ENCODE assay signal across 19 cellular contexts in the genomic region with DNA sequence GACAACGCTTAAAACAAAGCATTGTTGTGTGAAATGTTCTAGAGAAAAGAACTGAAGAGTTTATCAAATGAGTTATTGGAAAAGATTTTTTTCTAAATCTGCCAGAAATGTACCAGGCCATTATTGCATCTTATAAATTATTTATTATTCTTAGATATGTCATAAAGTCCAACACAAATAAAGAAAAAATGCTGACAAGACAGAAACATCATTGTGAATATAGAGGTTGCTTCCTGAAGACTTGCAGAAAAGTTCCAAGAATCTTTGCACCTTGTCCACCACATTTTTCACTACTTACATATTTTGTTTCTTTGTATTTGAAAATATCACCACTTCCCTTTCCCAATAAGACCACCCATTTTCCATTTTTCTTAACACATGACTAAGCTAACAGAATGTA.
DNase-seq lines count a peak whose midpoint lies in the region; ATAC-seq, FAIRE-seq and TF ChIP-seq lines count a peak whose summit lies in the region.
"Had no signal": no experiment of that assay in that cellular context is flagged by ENCODE, and none has a peak within 500 bp of the region (broad histone marks: within the 10 kb centered on the region; RNA-seq: fewer than 3 reads in every experiment).

No MANE protein-coding gene starts in this region.

- H2BK15ac ChIP-seq in IMR-90 (ENCODE audit: low read depth, low read length) (no peak overlapping the region), H1 (ENCODE audit: low read length) (no peak overlapping the region)

- H3K18ac ChIP-seq in IMR-90 (ENCODE audit: low read depth, low read length) (no peak overlapping the region), H1 (ENCODE audit: extremely low read depth, low read length) (no peak overlapping the region)

- WGBS in A549 (ENCODE audit: missing lambda C conversion rate): 43% methylated on average over 1 of the region's 1 CpG
- no CpG with 5 or more reads among the region's 1 CpG for WGBS in IMR-90 (ENCODE audit: extremely low coverage in 2 of 2, insufficient read length in 1 of 2), 2 experiments
- WGBS in H1 (ENCODE audit: extremely low coverage in 1 of 2, insufficient coverage in 1 of 2, insufficient read length in 1 of 2, insufficient replicate concordance in 2 of 2, low coverage in 1 of 2, low lambda C conversion rate in 2 of 2, missing lambda C conversion rate in 1 of 2), 2 experiments: 90% methylated on average over 1 of the region's 1 CpG; no CpG with 5 or more reads in 1 of the 2 experiments
- WGBS in smooth muscle cell (ENCODE audit: low lambda C conversion rate): 98% methylated on average over 1 of the region's 1 CpG

- POLR2A ChIA-PET in A549 (lab: Yijun Ruan, JAX): no interaction called here
- POLR2A ChIA-PET in IMR-90 (lab: Charles Lee; ENCODE audit: unreplicated experiment): no interaction called here
- POLR2A ChIA-PET in H1 (lab: Charles Lee; ENCODE audit: partially characterized antibody): no interaction called here

- H3K27me3 ChIP-seq in IMR-90 (ENCODE audit: control insufficient read depth, insufficient read depth, low read length) (no peaks in the 10 kb centered on the region), H1 (replicated peaks in 1 of 4; ENCODE audit: control insufficient read depth in 3 of 4, extremely low read depth in 1 of 4, insufficient read depth in 3 of 4, low read length in 3 of 4) (no peaks in the 10 kb centered on the region), smooth muscle cell (ENCODE audit: low read depth) (no peaks in the 10 kb centered on the region)
- H3K27me3 ChIP-seq: BLaER1 treated with 17β-estradiol and CSF1 and Interleukin-3, amounts not matched to agents 10 nM and 100 nM had no signal

- H2BK20ac ChIP-seq in IMR-90 (ENCODE audit: low read depth, low read length) (no peak overlapping the region), H1 (ENCODE audit: low read length) (no peak overlapping the region)

- no peaks in the 10 kb centered on the region for H3F3A ChIP-seq in smooth muscle cell (ENCODE audit: low read depth)

- no peaks in the 10 kb centered on the region for H3K79me2 ChIP-seq in H1 (ENCODE audit: control insufficient read depth in 1 of 2, insufficient read depth in 2 of 2, low read length in 2 of 2)
- no peaks in the 10 kb centered on the region for H3K79me2 ChIP-seq in smooth muscle cell (ENCODE audit: low read depth)

- no peak overlapping the region for H2AK5ac ChIP-seq in IMR-90 (ENCODE audit: low read depth, low read length)
- no peak overlapping the region for H2AK5ac ChIP-seq in H1 (ENCODE audit: low read depth, low read length)

- no peak overlapping the region for H2AK9ac ChIP-seq in IMR-90 (replicated peaks; ENCODE audit: low read depth, low read length, poor library complexity)

- DNase-seq in A549 (ENCODE audit: low read depth in 1 of 2, low spot score in 1 of 2): no peak
- no peak for DNase-seq in IMR-90
- no peak for DNase-seq in H1 (ENCODE audit: low read depth in 1 of 2, low spot score in 2 of 2)
- DNase-seq in smooth muscle cell (lab: John Stamatoyannopoulos, UW; ENCODE audit: unreplicated experiment): no peak
- DNase-seq in T-helper 2 cell: no peak
- DNase-seq: 8988T; AML-193; Caco-2; Calu3; CD4-positive, alpha-beta T cell; CD8-positive, alpha-beta T cell; DMS79 treated with DMSO at 0.1 percent for 48 hours; GF-D8 had no signal

- no peaks in the 10 kb centered on the region for H4K20me1 ChIP-seq in IMR-90 (ENCODE audit: insufficient read depth, low read length)
- H4K20me1 ChIP-seq in H1 (replicated peaks in 1 of 2; ENCODE audit: control insufficient read depth in 1 of 2, insufficient read depth in 2 of 2, low read length in 2 of 2): no peaks in the 10 kb centered on the region
- no peaks in the 10 kb centered on the region for H4K20me1 ChIP-seq in smooth muscle cell (ENCODE audit: low read depth)
- H4K20me1 ChIP-seq: BLaER1 treated with 17β-estradiol and CSF1 and Interleukin-3, amounts not matched to agents 10 nM and 100 nM had no signal

- no peak overlapping the region for H3K4me3 ChIP-seq in A549
- no peak overlapping the region for H3K4me3 ChIP-seq in IMR-90 (ENCODE audit: insufficient read depth, low read depth, low read length)
- no peak overlapping the region for H3K4me3 ChIP-seq in H1 (ENCODE audit: extremely low read depth in 1 of 4, insufficient read depth in 2 of 4, low read depth in 3 of 4, low read length in 4 of 4)
- no peak overlapping the region for H3K4me3 ChIP-seq in smooth muscle cell
- H3K4me3 ChIP-seq: BLaER1 treated with 17β-estradiol and CSF1 and Interleukin-3, amounts not matched to agents 10 nM and 100 nM had no signal

- TF ChIP-seq POLR2A in A549 (IDR thresholded peaks at IDR 0.05; ENCODE audit: low read length) (no peak), IMR-90 (IDR thresholded peaks at IDR 0.05; ENCODE audit: low read depth, low read length) (no peak), H1 (IDR thresholded peaks at IDR 0.05; ENCODE audit: control extremely low read depth in 1 of 2, low read depth in 2 of 2, low read length in 2 of 2) (no peak)

- H4K8ac ChIP-seq in IMR-90 (ENCODE audit: low read depth in 2 of 2, low read length in 2 of 2) (no peak overlapping the region), H1 (ENCODE audit: extremely low read depth, insufficient read depth, low read length) (no peak overlapping the region)

- no peak for FAIRE-seq in A549 (lab: Jason Lieb, UNC)
- FAIRE-seq in H1 (lab: Jason Lieb, UNC): no peak
- FAIRE-seq: A204.1, D721Med, G401.6, GM12891 had no signal

- no TSS peak for BruUV-seq in IMR-90 (replicated peaks; lab: Mats Ljungman, UMichigan)

- H3K36me3 ChIP-seq in IMR-90 (ENCODE audit: control insufficient read depth, insufficient read depth, low read length) (no peaks in the 10 kb centered on the region), H1 (ENCODE audit: control insufficient read depth in 2 of 4, insufficient read depth in 4 of 4, low read length in 3 of 4) (no peaks in the 10 kb centered on the region), smooth muscle cell (ENCODE audit: low read depth) (no peaks in the 10 kb centered on the region)
- H3K36me3 ChIP-seq: BLaER1 treated with 17β-estradiol and CSF1 and Interleukin-3, amounts not matched to agents 10 nM and 100 nM had no signal

- H3K27ac ChIP-seq in A549 (no peak overlapping the region), IMR-90 (ENCODE audit: insufficient read depth, low read length) (no peak overlapping the region), H1 (ENCODE audit: low read depth, low read length) (no peak overlapping the region), smooth muscle cell (ENCODE audit: low read depth) (no peak overlapping the region)
- H3K27ac ChIP-seq: BLaER1 treated with 17β-estradiol and CSF1 and Interleukin-3, amounts not matched to agents 10 nM and 100 nM; C4-2B had no signal

- H3K4me1 ChIP-seq in A549: no peaks in the 10 kb centered on the region
- H3K4me1 ChIP-seq in IMR-90 (ENCODE audit: control insufficient read depth, insufficient read depth, low read length): no peaks in the 10 kb centered on the region
- no peaks in the 10 kb centered on the region for H3K4me1 ChIP-seq in H1 (replicated peaks in 1 of 4; ENCODE audit: control insufficient read depth in 3 of 4, insufficient read depth in 4 of 4, low read length in 3 of 4)
- no peaks in the 10 kb centered on the region for H3K4me1 ChIP-seq in smooth muscle cell (ENCODE audit: low read depth)
- H3K4me1 ChIP-seq: BLaER1 treated with 17β-estradiol and CSF1 and Interleukin-3, amounts not matched to agents 10 nM and 100 nM; Caco-2 had no signal

- H3K9ac ChIP-seq in IMR-90 (ENCODE audit: low read depth, low read length) (no peak overlapping the region), H1 (replicated peaks in 1 of 4; ENCODE audit: extremely low read depth in 1 of 4, low read depth in 3 of 4, low read length in 3 of 4) (no peak overlapping the region), smooth muscle cell (ENCODE audit: low read depth) (no peak overlapping the region)
- H3K9ac ChIP-seq: BLaER1 treated with 17β-estradiol and CSF1 and Interleukin-3, amounts not matched to agents 10 nM and 100 nM had no signal

- H2BK5ac ChIP-seq in IMR-90 (ENCODE audit: low read depth, low read length, poor library complexity, severe bottlenecking): no peak overlapping the region
- H2BK5ac ChIP-seq in H1 (ENCODE audit: low read depth, low read length): no peak overlapping the region

- CTCF ChIA-PET in A549 (lab: Yijun Ruan, JAX): no interaction called here
- CTCF ChIA-PET in IMR-90 (lab: Yijun Ruan, JAX): interaction anchor here (0.7 to 1.1 kb wide), 2 partner anchors 217 to 945 kb away, joined by 3 read pairs; no protein-coding TSS in a partner anchor
- CTCF ChIA-PET in H1 (lab: Charles Lee; ENCODE audit: partially characterized antibody): interaction anchor here (1.3 kb wide), 1 partner anchor 309 kb away, joined by 3 read pairs; no protein-coding TSS in a partner anchor

- H4K91ac ChIP-seq in IMR-90 (ENCODE audit: insufficient read depth, low read depth, low read length) (no peak overlapping the region), H1 (replicated peaks; ENCODE audit: insufficient read length, low read length) (no peak overlapping the region)

- no peak for TF ChIP-seq CTCF in A549 (IDR thresholded peaks at IDR 0.05)
- TF ChIP-seq CTCF in IMR-90 (conservative IDR thresholded peaks at IDR 0.05; ENCODE audit: low read depth, low read length): no peak
- no peak for TF ChIP-seq CTCF in H1 (IDR thresholded peaks at IDR 0.05; ENCODE audit: control extremely low read depth in 1 of 3, insufficient read depth in 1 of 3, low read depth in 1 of 3, low read length in 3 of 3)
- no peak for TF ChIP-seq CTCF in smooth muscle cell (IDR thresholded peaks at IDR 0.05; ENCODE audit: borderline replicate concordance, insufficient read depth, poor library complexity, severe bottlenecking)

- in situ Hi-C loops in IMR-90 (cut with MboI; ENCODE audit: low sequenced_read_pairs): loop anchor here (10.0 kb wide), 1 partner anchor 275 kb away; no protein-coding TSS in a partner anchor

- TF ChIP-seq RAD21 in A549 (conservative IDR thresholded peaks at IDR 0.05 in 1 of 2, IDR thresholded peaks at IDR 0.05 in 1 of 2) (no peak), IMR-90 (IDR thresholded peaks at IDR 0.05; ENCODE audit: low read length) (no peak), H1 (IDR thresholded peaks at IDR 0.05 in 1 of 2, conservative IDR thresholded peaks at IDR 0.05 in 1 of 2; ENCODE audit: low read depth in 2 of 2, low read length in 2 of 2) (no peak)

- H3K9me1 ChIP-seq in IMR-90 (ENCODE audit: insufficient read depth, low read length): no peaks in the 10 kb centered on the region

- H3K4ac ChIP-seq in IMR-90 (ENCODE audit: low read depth, low read length): no peak overlapping the region
- H3K4ac ChIP-seq in H1 (replicated peaks; ENCODE audit: insufficient read length, low read depth, low read length): no peak overlapping the region

- no peaks in the 10 kb centered on the region for H3K79me1 ChIP-seq in IMR-90 (ENCODE audit: low read depth in 1 of 2, low read length in 2 of 2)
- H3K79me1 ChIP-seq in H1 (ENCODE audit: low read depth, low read length): no peaks in the 10 kb centered on the region

- H4K5ac ChIP-seq in IMR-90 (ENCODE audit: low read depth, low read length) (no peak overlapping the region), H1 (ENCODE audit: insufficient read length, low read depth, low read length) (no peak overlapping the region)

- H3K23me2 ChIP-seq in H1 (ENCODE audit: low read depth, low read length): no peaks in the 10 kb centered on the region

- intact Hi-C loops in IMR-90 (cut with micrococcal nuclease): loop anchor here (10.0 kb wide), 3 partner anchors 495 to 1335 kb away; no protein-coding TSS in a partner anchor

- ATAC-seq in A549 (no peak), IMR-90 (ENCODE audit: low read depth) (no peak)
- ATAC-seq: CD8-positive, alpha-beta T cell had no signal

- no peak overlapping the region for H2BK120ac ChIP-seq in IMR-90 (ENCODE audit: low read depth, low read length)
- no peak overlapping the region for H2BK120ac ChIP-seq in H1 (replicated peaks; ENCODE audit: low read depth, low read length)

- H3K9me3 ChIP-seq in A549: no peaks in the 10 kb centered on the region
- H3K9me3 ChIP-seq in IMR-90 (ENCODE audit: control insufficient read depth, insufficient read depth, low read length): no peaks in the 10 kb centered on the region
- no peaks in the 10 kb centered on the region for H3K9me3 ChIP-seq in H1 (ENCODE audit: insufficient read depth in 2 of 2, low read depth in 1 of 2, low read length in 1 of 2)
- no peaks in the 10 kb centered on the region for H3K9me3 ChIP-seq in smooth muscle cell (replicated peaks; ENCODE audit: low read depth)
- H3K9me3 ChIP-seq: Caco-2 had no signal

- no peak overlapping the region for H3K56ac ChIP-seq in IMR-90 (ENCODE audit: extremely low read depth, insufficient read depth, low read length)
- H3K56ac ChIP-seq in H1 (replicated peaks; ENCODE audit: insufficient read length, low read depth, low read length): no peak overlapping the region

- H2BK12ac ChIP-seq in H1 (ENCODE audit: low read depth, low read length): no peak overlapping the region

- dilution Hi-C loops in IMR-90 (cut with HindIII; ENCODE audit: low sequenced_read_pairs, unreplicated experiment): no loop called here

- no peak overlapping the region for H3K14ac ChIP-seq in IMR-90 (replicated peaks; ENCODE audit: low read depth, low read length)
- H3K14ac ChIP-seq in H1 (ENCODE audit: insufficient read length): no peak overlapping the region

- no peak overlapping the region for H3K4me2 ChIP-seq in A549
- no peak overlapping the region for H3K4me2 ChIP-seq in IMR-90 (ENCODE audit: low read depth, low read length)
- H3K4me2 ChIP-seq in H1 (ENCODE audit: insufficient read depth in 1 of 2, low read depth in 2 of 2, low read length in 2 of 2): no peak overlapping the region
- H3K4me2 ChIP-seq in smooth muscle cell: no peak overlapping the region
- H3K4me2 ChIP-seq: BLaER1 treated with 17β-estradiol and CSF1 and Interleukin-3, amounts not matched to agents 10 nM and 100 nM had no signal

- no peak for TF ChIP-seq EP300 in A549 (IDR thresholded peaks at IDR 0.05)
- no peak for TF ChIP-seq EP300 in H1 (IDR thresholded peaks at IDR 0.05; ENCODE audit: borderline replicate concordance in 1 of 2, low read depth in 2 of 2, low read length in 2 of 2)

- no peak overlapping the region for H3K23ac ChIP-seq in IMR-90 (ENCODE audit: low read depth, low read length)
- no peak overlapping the region for H3K23ac ChIP-seq in H1 (ENCODE audit: insufficient read length)

- no peak overlapping the region for H2AFZ ChIP-seq in IMR-90 (replicated peaks; ENCODE audit: low read length, poor library complexity)
- H2AFZ ChIP-seq in H1 (ENCODE audit: low read length): no peak overlapping the region
- H2AFZ ChIP-seq in smooth muscle cell (ENCODE audit: low read depth): no peak overlapping the region
